ENCODE assay signal across 7 cellular contexts in genomic region chr12:49055978-49056754, GRCh38. TPM values are rescaled to one million over a fixed set of nuclear protein-coding genes. Genes with fewer than 3 reads are reported as not detected.
DNase-seq lines count a peak whose midpoint lies in the region; ATAC-seq and TF ChIP-seq lines count a peak whose summit lies in the region.

No MANE protein-coding gene starts in this region.

- DNase-seq in Kasumi-1 (lab: John Stamatoyannopoulos, UW), result peak; percentile 99
- DNase-seq in dermis blood vessel endothelial cell, result peak; percentile 90
- peak in 1 of 2 donors; percentile 79 for DNase-seq in left lung
- DNase-seq in stimulated activated CD8-positive, alpha-beta memory T cell treated with anti-CD3 and anti-CD28 coated beads, Interleukin-12 subunit alpha, Interleukin-12 subunit beta, amount 100 ng/mL, for 4 hours (ENCODE audit: low read depth), result peak; percentile 28

- TF ChIP-seq CTCF in VCaP (conservative IDR thresholded peaks at IDR 0.05), result no peak
- TF ChIP-seq CTCF in left lung (IDR thresholded peaks at IDR 0.05), result no peak

- ATAC-seq in GM21723 (IDR thresholded peaks at IDR 0.05; ENCODE audit: unreplicated experiment) (peak; percentile 60), left lung (peak; percentile 54)

- peaks cover 0 to 41% of the 10 kb centered on the region in 2 donors for H3K36me3 ChIP-seq in left lung

- H3K27ac ChIP-seq in VCaP (peak overlapping the region; percentile 99), left lung (peak overlapping the region; percentile 63 to 95)

- no peaks in the 10 kb centered on the region for H3K9me3 ChIP-seq in left lung

- peak overlapping the region; percentile 95 for H3K4me3 ChIP-seq in GM08714 (ENCODE audit: low read length)
- H3K4me3 ChIP-seq in left lung, result peak overlapping the region in 1 of 2 donors; percentile 99

- intact Hi-C loops in left lung (cut with DNase I), result no loop called here

- no peaks in the 10 kb centered on the region for H3K27me3 ChIP-seq in left lung

- H3K4me1 ChIP-seq in left lung, result peaks cover 24 to 50% of the 10 kb centered on the region in 2 donors

RNA-seq across cellular contexts. Expression of gene KMT2D, which starts 4.4 kb away (rescaled TPM):
- total RNA-seq in dermis blood vessel endothelial cell (41.2 and 99.0 TPM in 2 replicates), left lung (100 to 1,000 TPM in 1 of 2 donors, 10 to 100 TPM in 1; 81.2 to 110 TPM)

RNA-seq across cellular contexts. Expression of gene RHEBL1, which starts 13.6 kb away (rescaled TPM):
- total RNA-seq in dermis blood vessel endothelial cell (1.2 and 2.0 TPM in 2 replicates), left lung (1 to 10 TPM in 1 of 2 donors, under 1 TPM in 1; 0.71 to 1.1 TPM)

RNA-seq across cellular contexts. Expression of gene PRKAG1, which starts 37.6 kb away (rescaled TPM):
- total RNA-seq in dermis blood vessel endothelial cell, result 40.3 and 48.2 TPM in 2 replicates
- 10 to 100 TPM; 48.4 to 62.7 TPM for total RNA-seq in left lung

RNA-seq across cellular contexts. Expression of gene DHH, which starts 38.4 kb away (rescaled TPM):
- total RNA-seq in dermis blood vessel endothelial cell (1.2 and 3.7 TPM in 2 replicates), left lung (1 to 10 TPM; 2.0 to 2.9 TPM)

RNA-seq across cellular contexts. Expression of gene LMBR1L, which starts 54.5 kb away (rescaled TPM):
- total RNA-seq in dermis blood vessel endothelial cell (101 and 122 TPM in 2 replicates), left lung (10 to 100 TPM; 39.9 to 42.8 TPM)
